In the genomic region with DNA sequence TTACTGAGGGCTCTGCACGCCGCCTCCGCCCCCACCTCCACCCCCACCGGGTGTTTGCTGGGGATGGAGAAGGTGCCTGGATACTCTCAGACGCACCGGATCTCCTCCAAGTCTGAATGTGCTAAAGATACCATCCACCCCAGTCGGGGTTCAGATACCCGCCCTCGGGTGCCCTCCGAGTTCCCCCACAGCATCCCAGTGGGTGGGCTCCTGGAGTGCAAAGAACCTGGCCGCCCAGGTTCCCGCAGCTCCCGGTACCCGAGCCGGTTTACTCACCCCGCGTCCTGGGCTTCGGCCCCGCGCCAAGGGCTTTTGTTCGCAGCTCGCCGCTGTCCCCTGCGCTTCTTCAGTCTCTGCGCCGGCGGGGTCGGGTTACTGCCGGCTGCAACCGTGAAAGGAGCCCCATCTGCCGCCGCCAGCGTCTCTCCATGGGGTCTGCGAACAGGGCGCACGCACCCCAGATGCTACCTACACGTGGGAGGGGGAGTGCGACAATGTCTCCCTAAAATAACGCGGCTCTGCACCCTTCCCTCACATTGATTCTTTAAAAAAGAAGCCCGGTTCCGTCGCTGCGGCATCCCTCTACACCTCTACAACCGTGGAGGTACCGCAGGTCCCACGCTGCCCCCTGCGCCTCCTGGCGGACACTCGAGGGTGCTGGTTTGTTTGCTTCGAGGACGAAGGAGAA, we compare ENCODE assay signal across 8 cellular contexts. TPM values are rescaled to one million over a fixed set of nuclear protein-coding genes. Genes with fewer than 3 reads are reported as not detected.
A peak's percentile ranks its signal among the peaks of the same experiment; 100 is the strongest.
DNase-seq lines count a peak whose midpoint lies in the region; ATAC-seq and TF ChIP-seq lines count a peak whose summit lies in the region.

A gene (minus strand): TSS at position 606 of the 688 bp plus-strand sequence. CDS start 1,249 bp downstream, outside the sequence.

- no peaks in the 10 kb centered on the region for H3K36me3 Mint-ChIP-seq in activated CD8-positive, alpha-beta T cell treated with anti-CD3 and anti-CD28 coated beads, Interleukin-2, amount 10 ng/mL, durations not matched to agents 7 days and 5 days (ENCODE audit: low read depth)
- no peaks in the 10 kb centered on the region for H3K36me3 Mint-ChIP-seq in mesothelial cell of epicardium

- no TSS peak for BruUV-seq in A673 (replicated peaks; lab: Mats Ljungman, UMichigan)

- POLR2A ChIA-PET in A673 (lab: Charles Lee; ENCODE audit: low non-redundant PET) = interaction anchor here (0.6 kb wide), 1 partner anchor 201 kb away, joined by 5 read pairs; no protein-coding TSS in a partner anchor
- POLR2A ChIA-PET in activated CD8-positive, alpha-beta T cell treated with anti-CD3 and anti-CD28 coated beads, Interleukin-2, amount 10 ng/mL, durations not matched to agents 7 days and 5 days (lab: Charles Lee) = interaction anchor here (0.6 kb wide), 1 partner anchor 14 kb away, joined by 7 read pairs; no protein-coding TSS in a partner anchor

- H3K9me3 ChIP-seq in A673 (ENCODE audit: low read depth, low read length, poor library complexity, severe bottlenecking) = no peaks in the 10 kb centered on the region

- CTCF ChIA-PET in A673 (lab: Charles Lee) = interaction anchor here (0.5 to 2.8 kb wide), 8 partner anchors 26 to 1636 kb away, joined by 3 to 17 read pairs (median 4); no protein-coding TSS in a partner anchor
- CTCF ChIA-PET in activated CD8-positive, alpha-beta T cell treated with anti-CD3 and anti-CD28 coated beads, Interleukin-2, amount 10 ng/mL, durations not matched to agents 7 days and 5 days (lab: Charles Lee) = interaction anchor here (0.6 to 4.5 kb wide), 22 partner anchors 10 to 785 kb away, joined by 3 to 14 read pairs (median 4); a partner anchor contains a TSS

- peak within 1 kb of the TSS; percentile 32 for H3K4me3 ChIP-seq in A673 (ENCODE audit: low read depth, low read length, poor library complexity, severe bottlenecking)

- H3K9me3 Mint-ChIP-seq in activated CD8-positive, alpha-beta T cell treated with anti-CD3 and anti-CD28 coated beads, Interleukin-2, amount 10 ng/mL, durations not matched to agents 7 days and 5 days (ENCODE audit: insufficient read depth) = no peaks in the 10 kb centered on the region
- no peaks in the 10 kb centered on the region for H3K9me3 Mint-ChIP-seq in mesothelial cell of epicardium

- ATAC-seq in activated CD8-positive, alpha-beta T cell treated with anti-CD3 and anti-CD28 coated beads, Interleukin-2, amount 10 ng/mL, durations not matched to agents 7 days and 5 days = peak; percentile 80
- ATAC-seq in GM19463 (IDR thresholded peaks at IDR 0.05; ENCODE audit: unreplicated experiment) = no peak

- intact Hi-C loops in A673 (cut with micrococcal nuclease; ENCODE audit: unreplicated experiment) = loop anchor here (1.0 to 2.0 kb wide), 2 partner anchors 39 to 332 kb away; no protein-coding TSS in a partner anchor

- H3K4me3 Mint-ChIP-seq in activated CD8-positive, alpha-beta T cell treated with anti-CD3 and anti-CD28 coated beads, Interleukin-2, amount 10 ng/mL, durations not matched to agents 7 days and 5 days = peak within 1 kb of the TSS; percentile 62
- peak within 1 kb of the TSS; percentile 72 for H3K4me3 Mint-ChIP-seq in mesothelial cell of epicardium

- TF ChIP-seq CTCF in A673 (conservative IDR thresholded peaks at IDR 0.05; ENCODE audit: low read depth, low read length) (peak; percentile 99), GM20000 (IDR thresholded peaks at IDR 0.05; ENCODE audit: extremely low read depth, missing control alignments) (peak; percentile 78), mesothelial cell of epicardium (IDR thresholded peaks at IDR 0.05; ENCODE audit: unreplicated experiment) (peak; percentile 87)

- peaks cover 87% of the 10 kb centered on the region for H3K27me3 ChIP-seq in A673 (replicated peaks; ENCODE audit: insufficient read depth, low read depth, low read length, poor library complexity)

- peaks cover 61% of the 10 kb centered on the region for H3K27me3 Mint-ChIP-seq in activated CD8-positive, alpha-beta T cell treated with anti-CD3 and anti-CD28 coated beads, Interleukin-2, amount 10 ng/mL, durations not matched to agents 7 days and 5 days (ENCODE audit: low read depth)
- peaks cover 54% of the 10 kb centered on the region for H3K27me3 Mint-ChIP-seq in mesothelial cell of epicardium (ENCODE audit: low read depth)

- H3K27ac Mint-ChIP-seq in activated CD8-positive, alpha-beta T cell treated with anti-CD3 and anti-CD28 coated beads, Interleukin-2, amount 10 ng/mL, durations not matched to agents 7 days and 5 days = no peak within 1 kb of the TSS
- peak within 1 kb of the TSS; percentile 11 for H3K27ac Mint-ChIP-seq in mesothelial cell of epicardium

- H3K27ac ChIP-seq in A673 (ENCODE audit: low read depth, low read length, poor library complexity, severe bottlenecking) = no peak within 1 kb of the TSS

- peaks cover 8% of the 10 kb centered on the region for H3K4me1 Mint-ChIP-seq in activated CD8-positive, alpha-beta T cell treated with anti-CD3 and anti-CD28 coated beads, Interleukin-2, amount 10 ng/mL, durations not matched to agents 7 days and 5 days (ENCODE audit: low read depth)
- H3K4me1 Mint-ChIP-seq in mesothelial cell of epicardium = peaks cover 9% of the 10 kb centered on the region

- DNase-seq in A673 (ENCODE audit: low spot score) (peak; percentile 74), GM20000 (ENCODE audit: low spot score) (peak; percentile 89), NCI-H345 (lab: John Stamatoyannopoulos, UW) (peak; percentile 85), mesothelial cell of epicardium (ENCODE audit: low spot score in 2 of 2, unreplicated experiment in 2 of 2) (peak; percentile 62 to 84)
- peak; percentile 80 for DNase-seq in activated CD8-positive, alpha-beta T cell treated with anti-CD3 and anti-CD28 coated beads, Interleukin-2, amount 10 ng/mL, durations not matched to agents 7 days and 5 days
- DNase-seq in effector CD4-positive, alpha-beta T cell = peak; percentile 63
- peak; percentile 33 to 62 for DNase-seq in stimulated activated CD8-positive, alpha-beta memory T cell treated with anti-CD3 and anti-CD28 coated beads, Interleukin-2, amount 100 ng/mL, for 1 hour (ENCODE audit: low read depth in 2 of 2)

- H3K36me3 ChIP-seq in A673 (ENCODE audit: insufficient read depth, low read length, poor library complexity, severe bottlenecking) = no peaks in the 10 kb centered on the region

- peaks cover 21% of the 10 kb centered on the region for H3K4me1 ChIP-seq in A673 (ENCODE audit: insufficient read depth, low read length, poor library complexity, severe bottlenecking)

RNA-seq across cellular contexts. Expression of the gene that starts here (rescaled TPM):
- total RNA-seq in A673 (2021) (0.09 TPM in 1 of 2 replicates, not detected in the other), mesothelial cell of epicardium (0.24 to 0.34 TPM (median 0.34 TPM) in 3 replicates)
- not detected for total RNA-seq in activated CD8-positive, alpha-beta T cell treated with anti-CD3 and anti-CD28 coated beads, Interleukin-2, amount 10 ng/mL, durations not matched to agents 7 days and 5 days

Comparison
In these comparisons a context has a peak if more than half of its experiments do, and no peak if none do; other contexts are left out.
1. Peak in DNase-seq and H3K4me3 ChIP-seq in A673; RNA of the gene not detected or under 1 TPM.
2. Peak in DNase-seq and ATAC-seq in activated CD8-positive, alpha-beta T cell treated with anti-CD3 and anti-CD28 coated beads, Interleukin-2, amount 10 ng/mL, durations not matched to agents 7 days and 5 days; RNA of the gene not detected or under 1 TPM.
3. Peak in DNase-seq in mesothelial cell of epicardium; RNA of the gene not detected or under 1 TPM.